ENCODE assay signal across 2 cellular contexts in the genomic region with DNA sequence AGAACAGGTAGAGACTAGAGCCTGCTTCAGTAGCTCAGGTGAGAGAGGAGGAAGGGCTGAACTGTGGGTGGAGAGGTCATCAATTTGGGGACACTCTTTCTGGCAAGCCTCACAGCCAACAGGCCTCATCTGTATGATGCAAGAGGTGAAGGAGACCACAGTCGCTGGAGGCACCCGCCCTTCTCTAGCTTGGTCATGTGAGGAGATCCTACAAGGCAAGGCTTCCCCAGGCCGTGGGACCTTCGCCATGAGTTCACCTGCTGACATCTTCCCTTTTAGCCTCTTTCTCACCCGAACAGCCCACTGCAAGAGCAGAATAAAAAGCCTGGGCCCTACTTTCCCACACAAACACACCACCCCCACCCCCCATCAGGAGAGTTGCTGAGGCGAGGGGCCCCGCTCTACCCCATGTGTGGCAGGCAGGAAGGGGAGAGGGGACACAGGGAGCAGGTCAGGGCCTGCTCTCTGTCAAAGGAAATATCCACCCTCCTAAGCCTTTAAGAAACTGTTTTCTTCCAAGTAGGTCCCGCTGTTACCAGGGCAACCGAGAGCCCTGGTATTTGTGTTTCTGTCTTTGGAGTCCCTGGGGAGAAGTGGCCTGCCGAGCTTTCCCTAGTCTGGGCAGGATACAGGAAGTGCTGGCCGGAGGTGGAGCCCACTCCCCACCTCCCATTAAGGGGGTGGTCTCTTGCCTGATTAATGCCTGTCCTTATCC.
TF ChIP-seq lines count a peak whose summit lies in the region.

No MANE protein-coding gene starts in this region.

TF ChIP-seq in liver, 16 proteins besides CTCF, POLR2A, EP300 and RAD21:
- TF ChIP-seq SP1 (IDR thresholded peaks at IDR 0.05) (no peak), NR2F2 (IDR thresholded peaks at IDR 0.05) (peak; percentile 41)
- TF ChIP-seq, protein P1, sequence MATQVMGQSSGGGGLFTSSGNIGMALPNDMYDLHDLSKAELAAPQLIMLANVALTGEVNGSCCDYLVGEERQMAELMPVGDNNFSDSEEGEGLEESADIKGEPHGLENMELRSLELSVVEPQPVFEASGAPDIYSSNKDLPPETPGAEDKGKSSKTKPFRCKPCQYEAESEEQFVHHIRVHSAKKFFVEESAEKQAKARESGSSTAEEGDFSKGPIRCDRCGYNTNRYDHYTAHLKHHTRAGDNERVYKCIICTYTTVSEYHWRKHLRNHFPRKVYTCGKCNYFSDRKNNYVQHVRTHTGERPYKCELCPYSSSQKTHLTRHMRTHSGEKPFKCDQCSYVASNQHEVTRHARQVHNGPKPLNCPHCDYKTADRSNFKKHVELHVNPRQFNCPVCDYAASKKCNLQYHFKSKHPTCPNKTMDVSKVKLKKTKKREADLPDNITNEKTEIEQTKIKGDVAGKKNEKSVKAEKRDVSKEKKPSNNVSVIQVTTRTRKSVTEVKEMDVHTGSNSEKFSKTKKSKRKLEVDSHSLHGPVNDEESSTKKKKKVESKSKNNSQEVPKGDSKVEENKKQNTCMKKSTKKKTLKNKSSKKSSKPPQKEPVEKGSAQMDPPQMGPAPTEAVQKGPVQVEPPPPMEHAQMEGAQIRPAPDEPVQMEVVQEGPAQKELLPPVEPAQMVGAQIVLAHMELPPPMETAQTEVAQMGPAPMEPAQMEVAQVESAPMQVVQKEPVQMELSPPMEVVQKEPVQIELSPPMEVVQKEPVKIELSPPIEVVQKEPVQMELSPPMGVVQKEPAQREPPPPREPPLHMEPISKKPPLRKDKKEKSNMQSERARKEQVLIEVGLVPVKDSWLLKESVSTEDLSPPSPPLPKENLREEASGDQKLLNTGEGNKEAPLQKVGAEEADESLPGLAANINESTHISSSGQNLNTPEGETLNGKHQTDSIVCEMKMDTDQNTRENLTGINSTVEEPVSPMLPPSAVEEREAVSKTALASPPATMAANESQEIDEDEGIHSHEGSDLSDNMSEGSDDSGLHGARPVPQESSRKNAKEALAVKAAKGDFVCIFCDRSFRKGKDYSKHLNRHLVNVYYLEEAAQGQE (IDR thresholded peaks at IDR 0.05), result no peak

TF ChIP-seq in HepG2, 621 proteins besides CTCF, POLR2A, EP300 and RAD21 (continues in another document):
- no peak for TF ChIP-seq SPEN (CRISPR knock-in tag; IDR thresholded peaks at IDR 0.05; ENCODE audit: low read depth)
- TF ChIP-seq, protein P2, sequence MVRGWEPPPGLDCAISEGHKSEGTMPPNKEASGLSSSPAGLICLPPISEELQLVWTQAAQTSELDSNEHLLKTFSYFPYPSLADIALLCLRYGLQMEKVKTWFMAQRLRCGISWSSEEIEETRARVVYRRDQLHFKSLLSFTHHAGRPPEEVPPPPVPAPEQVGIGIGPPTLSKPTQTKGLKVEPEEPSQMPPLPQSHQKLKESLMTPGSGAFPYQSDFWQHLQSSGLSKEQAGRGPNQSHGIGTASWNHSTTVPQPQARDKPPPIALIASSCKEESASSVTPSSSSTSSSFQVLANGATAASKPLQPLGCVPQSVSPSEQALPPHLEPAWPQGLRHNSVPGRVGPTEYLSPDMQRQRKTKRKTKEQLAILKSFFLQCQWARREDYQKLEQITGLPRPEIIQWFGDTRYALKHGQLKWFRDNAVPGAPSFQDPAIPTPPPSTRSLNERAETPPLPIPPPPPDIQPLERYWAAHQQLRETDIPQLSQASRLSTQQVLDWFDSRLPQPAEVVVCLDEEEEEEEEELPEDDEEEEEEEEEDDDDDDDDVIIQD (CRISPR knock-in tag; IDR thresholded peaks at IDR 0.05; ENCODE audit: low read depth), result no peak
- TF ChIP-seq, protein P3, sequence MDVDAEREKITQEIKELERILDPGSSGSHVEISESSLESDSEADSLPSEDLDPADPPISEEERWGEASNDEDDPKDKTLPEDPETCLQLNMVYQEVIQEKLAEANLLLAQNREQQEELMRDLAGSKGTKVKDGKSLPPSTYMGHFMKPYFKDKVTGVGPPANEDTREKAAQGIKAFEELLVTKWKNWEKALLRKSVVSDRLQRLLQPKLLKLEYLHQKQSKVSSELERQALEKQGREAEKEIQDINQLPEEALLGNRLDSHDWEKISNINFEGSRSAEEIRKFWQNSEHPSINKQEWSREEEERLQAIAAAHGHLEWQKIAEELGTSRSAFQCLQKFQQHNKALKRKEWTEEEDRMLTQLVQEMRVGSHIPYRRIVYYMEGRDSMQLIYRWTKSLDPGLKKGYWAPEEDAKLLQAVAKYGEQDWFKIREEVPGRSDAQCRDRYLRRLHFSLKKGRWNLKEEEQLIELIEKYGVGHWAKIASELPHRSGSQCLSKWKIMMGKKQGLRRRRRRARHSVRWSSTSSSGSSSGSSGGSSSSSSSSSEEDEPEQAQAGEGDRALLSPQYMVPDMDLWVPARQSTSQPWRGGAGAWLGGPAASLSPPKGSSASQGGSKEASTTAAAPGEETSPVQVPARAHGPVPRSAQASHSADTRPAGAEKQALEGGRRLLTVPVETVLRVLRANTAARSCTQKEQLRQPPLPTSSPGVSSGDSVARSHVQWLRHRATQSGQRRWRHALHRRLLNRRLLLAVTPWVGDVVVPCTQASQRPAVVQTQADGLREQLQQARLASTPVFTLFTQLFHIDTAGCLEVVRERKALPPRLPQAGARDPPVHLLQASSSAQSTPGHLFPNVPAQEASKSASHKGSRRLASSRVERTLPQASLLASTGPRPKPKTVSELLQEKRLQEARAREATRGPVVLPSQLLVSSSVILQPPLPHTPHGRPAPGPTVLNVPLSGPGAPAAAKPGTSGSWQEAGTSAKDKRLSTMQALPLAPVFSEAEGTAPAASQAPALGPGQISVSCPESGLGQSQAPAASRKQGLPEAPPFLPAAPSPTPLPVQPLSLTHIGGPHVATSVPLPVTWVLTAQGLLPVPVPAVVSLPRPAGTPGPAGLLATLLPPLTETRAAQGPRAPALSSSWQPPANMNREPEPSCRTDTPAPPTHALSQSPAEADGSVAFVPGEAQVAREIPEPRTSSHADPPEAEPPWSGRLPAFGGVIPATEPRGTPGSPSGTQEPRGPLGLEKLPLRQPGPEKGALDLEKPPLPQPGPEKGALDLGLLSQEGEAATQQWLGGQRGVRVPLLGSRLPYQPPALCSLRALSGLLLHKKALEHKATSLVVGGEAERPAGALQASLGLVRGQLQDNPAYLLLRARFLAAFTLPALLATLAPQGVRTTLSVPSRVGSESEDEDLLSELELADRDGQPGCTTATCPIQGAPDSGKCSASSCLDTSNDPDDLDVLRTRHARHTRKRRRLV (CRISPR knock-in tag; IDR thresholded peaks at IDR 0.05), result no peak
- no peak for TF ChIP-seq ETV5 (CRISPR knock-in tag; IDR thresholded peaks at IDR 0.05; ENCODE audit: borderline replicate concordance)
- TF ChIP-seq RFX1 (IDR thresholded peaks at IDR 0.05), result no peak
- no peak for TF ChIP-seq EZH2 (conservative IDR thresholded peaks at IDR 0.05; ENCODE audit: low read depth, low read length)
- TF ChIP-seq, protein P4, sequence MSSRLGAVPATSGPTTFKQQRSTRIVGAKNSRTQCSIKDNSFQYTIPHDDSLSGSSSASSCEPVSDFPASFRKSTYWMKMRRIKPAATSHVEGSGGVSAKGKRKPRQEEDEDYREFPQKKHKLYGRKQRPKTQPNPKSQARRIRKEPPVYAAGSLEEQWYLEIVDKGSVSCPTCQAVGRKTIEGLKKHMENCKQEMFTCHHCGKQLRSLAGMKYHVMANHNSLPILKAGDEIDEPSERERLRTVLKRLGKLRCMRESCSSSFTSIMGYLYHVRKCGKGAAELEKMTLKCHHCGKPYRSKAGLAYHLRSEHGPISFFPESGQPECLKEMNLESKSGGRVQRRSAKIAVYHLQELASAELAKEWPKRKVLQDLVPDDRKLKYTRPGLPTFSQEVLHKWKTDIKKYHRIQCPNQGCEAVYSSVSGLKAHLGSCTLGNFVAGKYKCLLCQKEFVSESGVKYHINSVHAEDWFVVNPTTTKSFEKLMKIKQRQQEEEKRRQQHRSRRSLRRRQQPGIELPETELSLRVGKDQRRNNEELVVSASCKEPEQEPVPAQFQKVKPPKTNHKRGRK (CRISPR knock-in tag; IDR thresholded peaks at IDR 0.05), result no peak
- TF ChIP-seq, protein P5, sequence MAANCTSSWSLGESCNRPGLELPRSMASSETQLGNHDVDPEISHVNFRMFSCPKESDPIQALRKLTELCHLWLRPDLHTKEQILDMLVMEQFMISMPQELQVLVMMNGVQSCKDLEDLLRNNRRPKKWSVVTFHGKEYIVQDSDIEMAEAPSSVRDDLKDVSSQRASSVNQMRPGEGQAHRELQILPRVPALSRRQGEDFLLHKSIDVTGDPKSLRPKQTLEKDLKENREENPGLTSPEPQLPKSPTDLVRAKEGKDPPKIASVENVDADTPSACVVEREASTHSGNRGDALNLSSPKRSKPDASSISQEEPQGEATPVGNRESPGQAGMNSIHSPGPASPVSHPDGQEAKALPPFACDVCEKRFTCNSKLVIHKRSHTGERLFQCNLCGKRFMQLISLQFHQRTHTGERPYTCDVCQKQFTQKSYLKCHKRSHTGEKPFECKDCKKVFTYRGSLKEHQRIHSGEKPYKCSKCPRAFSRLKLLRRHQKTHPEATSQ (CRISPR knock-in tag; IDR thresholded peaks at IDR 0.05; ENCODE audit: borderline replicate concordance), result no peak
- TF ChIP-seq, protein P6, sequence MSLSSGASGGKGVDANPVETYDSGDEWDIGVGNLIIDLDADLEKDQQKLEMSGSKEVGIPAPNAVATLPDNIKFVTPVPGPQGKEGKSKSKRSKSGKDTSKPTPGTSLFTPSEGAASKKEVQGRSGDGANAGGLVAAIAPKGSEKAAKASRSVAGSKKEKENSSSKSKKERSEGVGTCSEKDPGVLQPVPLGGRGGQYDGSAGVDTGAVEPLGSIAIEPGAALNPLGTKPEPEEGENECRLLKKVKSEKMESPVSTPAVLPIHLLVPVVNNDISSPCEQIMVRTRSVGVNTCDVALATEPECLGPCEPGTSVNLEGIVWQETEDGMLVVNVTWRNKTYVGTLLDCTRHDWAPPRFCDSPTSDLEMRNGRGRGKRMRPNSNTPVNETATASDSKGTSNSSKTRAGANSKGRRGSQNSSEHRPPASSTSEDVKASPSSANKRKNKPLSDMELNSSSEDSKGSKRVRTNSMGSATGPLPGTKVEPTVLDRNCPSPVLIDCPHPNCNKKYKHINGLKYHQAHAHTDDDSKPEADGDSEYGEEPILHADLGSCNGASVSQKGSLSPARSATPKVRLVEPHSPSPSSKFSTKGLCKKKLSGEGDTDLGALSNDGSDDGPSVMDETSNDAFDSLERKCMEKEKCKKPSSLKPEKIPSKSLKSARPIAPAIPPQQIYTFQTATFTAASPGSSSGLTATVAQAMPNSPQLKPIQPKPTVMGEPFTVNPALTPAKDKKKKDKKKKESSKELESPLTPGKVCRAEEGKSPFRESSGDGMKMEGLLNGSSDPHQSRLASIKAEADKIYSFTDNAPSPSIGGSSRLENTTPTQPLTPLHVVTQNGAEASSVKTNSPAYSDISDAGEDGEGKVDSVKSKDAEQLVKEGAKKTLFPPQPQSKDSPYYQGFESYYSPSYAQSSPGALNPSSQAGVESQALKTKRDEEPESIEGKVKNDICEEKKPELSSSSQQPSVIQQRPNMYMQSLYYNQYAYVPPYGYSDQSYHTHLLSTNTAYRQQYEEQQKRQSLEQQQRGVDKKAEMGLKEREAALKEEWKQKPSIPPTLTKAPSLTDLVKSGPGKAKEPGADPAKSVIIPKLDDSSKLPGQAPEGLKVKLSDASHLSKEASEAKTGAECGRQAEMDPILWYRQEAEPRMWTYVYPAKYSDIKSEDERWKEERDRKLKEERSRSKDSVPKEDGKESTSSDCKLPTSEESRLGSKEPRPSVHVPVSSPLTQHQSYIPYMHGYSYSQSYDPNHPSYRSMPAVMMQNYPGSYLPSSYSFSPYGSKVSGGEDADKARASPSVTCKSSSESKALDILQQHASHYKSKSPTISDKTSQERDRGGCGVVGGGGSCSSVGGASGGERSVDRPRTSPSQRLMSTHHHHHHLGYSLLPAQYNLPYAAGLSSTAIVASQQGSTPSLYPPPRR (CRISPR knock-in tag; IDR thresholded peaks at IDR 0.05; ENCODE audit: borderline replicate concordance), result no peak
- no peak for TF ChIP-seq MEIS2 (CRISPR knock-in tag; IDR thresholded peaks at IDR 0.05)
- TF ChIP-seq, protein P7, sequence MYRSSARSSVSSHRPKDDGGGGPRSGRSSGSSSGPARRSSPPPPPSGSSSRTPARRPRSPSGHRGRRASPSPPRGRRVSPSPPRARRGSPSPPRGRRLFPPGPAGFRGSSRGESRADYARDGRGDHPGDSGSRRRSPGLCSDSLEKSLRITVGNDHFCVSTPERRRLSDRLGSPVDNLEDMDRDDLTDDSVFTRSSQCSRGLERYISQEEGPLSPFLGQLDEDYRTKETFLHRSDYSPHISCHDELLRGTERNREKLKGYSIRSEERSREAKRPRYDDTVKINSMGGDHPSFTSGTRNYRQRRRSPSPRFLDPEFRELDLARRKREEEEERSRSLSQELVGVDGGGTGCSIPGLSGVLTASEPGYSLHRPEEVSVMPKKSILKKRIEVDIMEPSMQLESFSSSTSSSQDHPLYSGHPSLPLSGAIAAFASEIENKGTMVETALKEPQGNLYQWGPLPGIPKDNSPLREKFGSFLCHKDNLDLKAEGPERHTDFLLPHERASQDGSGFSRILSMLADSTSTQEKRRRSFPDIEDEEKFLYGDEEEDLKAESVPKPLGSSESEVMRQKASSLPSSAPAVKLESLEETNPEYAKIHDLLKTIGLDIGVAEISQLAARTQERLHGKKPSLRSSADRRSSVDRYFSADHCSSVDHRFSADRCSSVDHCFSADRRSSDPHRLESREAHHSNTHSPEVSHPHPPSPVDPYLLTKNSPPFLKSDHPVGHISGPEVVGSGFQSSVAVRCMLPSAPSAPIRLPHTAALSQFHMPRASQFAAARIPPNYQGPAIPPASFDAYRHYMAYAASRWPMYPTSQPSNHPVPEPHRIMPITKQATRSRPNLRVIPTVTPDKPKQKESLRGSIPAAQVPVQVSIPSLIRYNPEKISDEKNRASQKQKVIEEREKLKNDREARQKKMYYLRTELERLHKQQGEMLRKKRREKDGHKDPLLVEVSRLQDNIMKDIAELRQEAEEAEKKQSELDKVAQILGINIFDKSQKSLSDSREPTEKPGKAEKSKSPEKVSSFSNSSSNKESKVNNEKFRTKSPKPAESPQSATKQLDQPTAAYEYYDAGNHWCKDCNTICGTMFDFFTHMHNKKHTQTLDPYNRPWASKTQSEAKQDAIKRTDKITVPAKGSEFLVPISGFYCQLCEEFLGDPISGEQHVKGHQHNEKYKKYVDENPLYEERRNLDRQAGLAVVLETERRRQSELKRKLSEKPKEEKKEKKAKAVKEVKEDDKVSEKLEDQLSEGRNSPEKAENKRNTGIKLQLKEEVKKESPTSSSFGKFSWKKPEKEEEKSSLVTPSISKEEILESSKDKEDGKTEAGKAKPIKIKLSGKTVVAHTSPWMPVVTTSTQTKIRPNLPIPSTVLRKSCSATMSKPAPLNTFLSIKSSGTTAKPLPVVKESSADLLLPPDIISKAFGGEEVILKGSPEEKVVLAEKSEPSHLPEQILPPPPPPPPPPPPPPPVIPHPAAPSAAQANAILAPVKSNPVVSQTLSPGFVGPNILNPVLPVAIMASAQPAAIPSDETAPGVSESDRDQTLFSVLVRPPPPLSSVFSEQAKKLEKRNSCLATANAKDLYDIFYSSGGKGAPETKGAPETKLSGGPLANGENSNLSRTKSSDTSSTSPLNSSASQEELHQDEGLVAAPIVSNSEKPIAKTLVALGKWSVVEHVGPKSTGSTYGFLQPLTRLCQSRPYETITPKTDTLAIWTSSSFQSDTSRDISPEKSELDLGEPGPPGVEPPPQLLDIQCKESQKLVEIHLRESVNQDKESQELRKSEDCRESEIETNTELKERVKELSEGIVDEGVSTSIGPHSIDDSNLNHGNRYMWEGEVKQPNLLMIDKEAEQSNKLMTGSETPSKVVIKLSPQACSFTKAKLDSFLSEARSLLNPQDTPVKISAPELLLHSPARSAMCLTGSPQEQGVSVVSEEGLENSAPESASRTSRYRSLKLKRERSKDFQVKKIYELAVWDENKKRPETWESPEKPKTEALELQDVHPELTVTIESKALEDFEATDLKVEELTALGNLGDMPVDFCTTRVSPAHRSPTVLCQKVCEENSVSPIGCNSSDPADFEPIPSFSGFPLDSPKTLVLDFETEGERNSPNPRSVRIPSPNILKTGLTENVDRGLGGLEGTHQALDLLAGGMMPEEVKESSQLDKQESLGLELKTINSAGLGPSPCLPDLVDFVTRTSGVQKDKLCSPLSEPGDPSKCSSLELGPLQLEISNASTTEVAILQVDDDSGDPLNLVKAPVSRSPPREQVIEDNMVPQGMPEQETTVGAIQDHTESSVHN (CRISPR knock-in tag; IDR thresholded peaks at IDR 0.05), result no peak
- TF ChIP-seq SAFB2 (CRISPR knock-in tag; IDR thresholded peaks at IDR 0.05; ENCODE audit: borderline replicate concordance, low read depth), result no peak
- TF ChIP-seq GATA4 (IDR thresholded peaks at IDR 0.05; ENCODE audit: borderline replicate concordance, low read depth), result no peak
- no peak for TF ChIP-seq SIN3A (IDR thresholded peaks at IDR 0.05; ENCODE audit: borderline replicate concordance, low read depth, low read length)
